In genomic region chr5:5360878-5361520, GRCh38 we compare ENCODE assay signal across 1 cellular context.
TF ChIP-seq lines count a peak whose summit lies in the region.

No MANE protein-coding gene starts in this region.

TF ChIP-seq in HepG2, 621 proteins besides CTCF, POLR2A, EP300 and RAD21 (continued from another document and continues in another):
- TF ChIP-seq TOE1 (CRISPR knock-in tag; IDR thresholded peaks at IDR 0.05) (no peak), NR2F6 (IDR thresholded peaks at IDR 0.05) (peak; percentile 93), NR2F6 (CRISPR knock-in tag; IDR thresholded peaks at IDR 0.05) (peak; percentile 94), MLLT10 (CRISPR knock-in tag; IDR thresholded peaks at IDR 0.05) (no peak), CREBL2 (CRISPR knock-in tag; IDR thresholded peaks at IDR 0.05; ENCODE audit: borderline replicate concordance) (no peak), PATZ1 (CRISPR knock-in tag; IDR thresholded peaks at IDR 0.05) (peak; percentile 67), ZFP1 (CRISPR knock-in tag; IDR thresholded peaks at IDR 0.05) (no peak), ZNF564 (CRISPR knock-in tag; IDR thresholded peaks at IDR 0.05) (no peak), ERF (CRISPR knock-in tag; IDR thresholded peaks at IDR 0.05) (0 out of 2 replicates have a peak, but pooled peaks have one; percentile 30), ZC3H4 (CRISPR knock-in tag; IDR thresholded peaks at IDR 0.05; ENCODE audit: borderline replicate concordance) (no peak), ZNF703 (CRISPR knock-in tag; IDR thresholded peaks at IDR 0.05; ENCODE audit: borderline replicate concordance) (peak; percentile 63; the same call in 1 of the 2 replicates), TCF7L2 (IDR thresholded peaks at IDR 0.05; ENCODE audit: low read depth, low read length) (no peak), RBAK (CRISPR knock-in tag; IDR thresholded peaks at IDR 0.05) (no peak), JARID2 (CRISPR knock-in tag; IDR thresholded peaks at IDR 0.05; ENCODE audit: insufficient replicate concordance) (no peak), SRSF9 (IDR thresholded peaks at IDR 0.05; ENCODE audit: borderline replicate concordance, insufficient read depth, low read depth, low read length, poor library complexity, severe bottlenecking) (no peak), PLRG1 (conservative IDR thresholded peaks at IDR 0.05) (no peak), ZNF18 (CRISPR knock-in tag; IDR thresholded peaks at IDR 0.05; ENCODE audit: insufficient replicate concordance) (no peak), MED8 (CRISPR knock-in tag; IDR thresholded peaks at IDR 0.05; ENCODE audit: insufficient replicate concordance) (no peak), NKX3-1 (CRISPR knock-in tag; IDR thresholded peaks at IDR 0.05) (no peak), LRRFIP1 (CRISPR knock-in tag; conservative IDR thresholded peaks at IDR 0.05) (no peak), HMG20A (CRISPR knock-in tag; IDR thresholded peaks at IDR 0.05; ENCODE audit: borderline replicate concordance) (peak; percentile 81; the same call in 1 of the 2 replicates), NCOA2 (CRISPR knock-in tag; IDR thresholded peaks at IDR 0.05) (peak; percentile 89), CHCHD3 (CRISPR knock-in tag; IDR thresholded peaks at IDR 0.05) (no peak), NAIF1 (CRISPR knock-in tag; IDR thresholded peaks at IDR 0.05; ENCODE audit: borderline replicate concordance) (no peak), E2F2 (CRISPR knock-in tag; IDR thresholded peaks at IDR 0.05; ENCODE audit: borderline replicate concordance) (no peak), CCDC6 (CRISPR knock-in tag; IDR thresholded peaks at IDR 0.05) (no peak), ZSCAN21 (CRISPR knock-in tag; IDR thresholded peaks at IDR 0.05; ENCODE audit: borderline replicate concordance) (no peak; the same call in 1 of the 2 replicates), ZNF503 (CRISPR knock-in tag; IDR thresholded peaks at IDR 0.05) (0 out of 2 replicates have a peak, but pooled peaks have one; percentile 49), HNF4G (IDR thresholded peaks at IDR 0.05; ENCODE audit: borderline replicate concordance, low read depth, low read length) (peak; percentile 92), HNF4G (CRISPR knock-in tag; IDR thresholded peaks at IDR 0.05; ENCODE audit: borderline replicate concordance, low read depth) (peak; percentile 71; the same call in 1 of the 2 replicates), PAF1 (CRISPR knock-in tag; IDR thresholded peaks at IDR 0.05) (no peak), NFYB (CRISPR knock-in tag; IDR thresholded peaks at IDR 0.05) (no peak), ELF1 (CRISPR knock-in tag; IDR thresholded peaks at IDR 0.05) (no peak; the same call in 1 of the 2 replicates), SKI (IDR thresholded peaks at IDR 0.05; ENCODE audit: partially characterized antibody) (peak; percentile 91), SYNCRIP (IDR thresholded peaks at IDR 0.05; ENCODE audit: insufficient read depth, low read depth, low read length) (no peak), ZFP90 (CRISPR knock-in tag; IDR thresholded peaks at IDR 0.05; ENCODE audit: borderline replicate concordance) (no peak), ZNF704 (CRISPR knock-in tag; IDR thresholded peaks at IDR 0.05; ENCODE audit: borderline replicate concordance) (no peak), ZBTB34 (CRISPR knock-in tag; IDR thresholded peaks at IDR 0.05) (no peak; the same call in 1 of the 2 replicates), NR2C2 (CRISPR knock-in tag; IDR thresholded peaks at IDR 0.05; ENCODE audit: borderline replicate concordance) (peak; percentile 80), ZNF329 (CRISPR knock-in tag; IDR thresholded peaks at IDR 0.05; ENCODE audit: low read depth) (no peak), ZNF597 (CRISPR knock-in tag; IDR thresholded peaks at IDR 0.05) (no peak), DRAP1 (CRISPR knock-in tag; IDR thresholded peaks at IDR 0.05) (peak; percentile 57; the same call in 1 of the 2 replicates)
- TF ChIP-seq, protein P1, sequence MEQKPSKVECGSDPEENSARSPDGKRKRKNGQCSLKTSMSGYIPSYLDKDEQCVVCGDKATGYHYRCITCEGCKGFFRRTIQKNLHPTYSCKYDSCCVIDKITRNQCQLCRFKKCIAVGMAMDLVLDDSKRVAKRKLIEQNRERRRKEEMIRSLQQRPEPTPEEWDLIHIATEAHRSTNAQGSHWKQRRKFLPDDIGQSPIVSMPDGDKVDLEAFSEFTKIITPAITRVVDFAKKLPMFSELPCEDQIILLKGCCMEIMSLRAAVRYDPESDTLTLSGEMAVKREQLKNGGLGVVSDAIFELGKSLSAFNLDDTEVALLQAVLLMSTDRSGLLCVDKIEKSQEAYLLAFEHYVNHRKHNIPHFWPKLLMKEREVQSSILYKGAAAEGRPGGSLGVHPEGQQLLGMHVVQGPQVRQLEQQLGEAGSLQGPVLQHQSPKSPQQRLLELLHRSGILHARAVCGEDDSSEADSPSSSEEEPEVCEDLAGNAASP (CRISPR knock-in tag; IDR thresholded peaks at IDR 0.05; ENCODE audit: borderline replicate concordance) = peak; percentile 99
- TF ChIP-seq, protein P2, sequence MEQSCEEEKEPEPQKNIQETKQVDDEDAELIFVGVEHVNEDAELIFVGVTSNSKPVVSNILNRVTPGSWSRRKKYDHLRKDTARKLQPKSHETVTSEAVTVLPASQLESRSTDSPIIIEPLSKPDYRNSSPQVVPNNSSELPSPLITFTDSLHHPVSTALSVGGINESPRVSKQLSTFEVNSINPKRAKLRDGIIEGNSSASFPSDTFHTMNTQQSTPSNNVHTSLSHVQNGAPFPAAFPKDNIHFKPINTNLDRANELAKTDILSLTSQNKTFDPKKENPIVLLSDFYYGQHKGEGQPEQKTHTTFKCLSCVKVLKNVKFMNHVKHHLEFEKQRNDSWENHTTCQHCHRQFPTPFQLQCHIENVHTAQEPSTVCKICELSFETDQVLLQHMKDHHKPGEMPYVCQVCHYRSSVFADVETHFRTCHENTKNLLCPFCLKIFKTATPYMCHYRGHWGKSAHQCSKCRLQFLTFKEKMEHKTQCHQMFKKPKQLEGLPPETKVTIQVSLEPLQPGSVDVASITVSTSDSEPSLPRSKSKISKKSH (CRISPR knock-in tag; IDR thresholded peaks at IDR 0.05; ENCODE audit: borderline replicate concordance) = no peak
- TF ChIP-seq, protein P3, sequence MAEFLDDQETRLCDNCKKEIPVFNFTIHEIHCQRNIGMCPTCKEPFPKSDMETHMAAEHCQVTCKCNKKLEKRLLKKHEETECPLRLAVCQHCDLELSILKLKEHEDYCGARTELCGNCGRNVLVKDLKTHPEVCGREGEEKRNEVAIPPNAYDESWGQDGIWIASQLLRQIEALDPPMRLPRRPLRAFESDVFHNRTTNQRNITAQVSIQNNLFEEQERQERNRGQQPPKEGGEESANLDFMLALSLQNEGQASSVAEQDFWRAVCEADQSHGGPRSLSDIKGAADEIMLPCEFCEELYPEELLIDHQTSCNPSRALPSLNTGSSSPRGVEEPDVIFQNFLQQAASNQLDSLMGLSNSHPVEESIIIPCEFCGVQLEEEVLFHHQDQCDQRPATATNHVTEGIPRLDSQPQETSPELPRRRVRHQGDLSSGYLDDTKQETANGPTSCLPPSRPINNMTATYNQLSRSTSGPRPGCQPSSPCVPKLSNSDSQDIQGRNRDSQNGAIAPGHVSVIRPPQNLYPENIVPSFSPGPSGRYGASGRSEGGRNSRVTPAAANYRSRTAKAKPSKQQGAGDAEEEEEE (CRISPR knock-in tag; IDR thresholded peaks at IDR 0.05; ENCODE audit: borderline replicate concordance) = no peak
